8 cellular contexts compared by ENCODE assay signal in the genomic region with DNA sequence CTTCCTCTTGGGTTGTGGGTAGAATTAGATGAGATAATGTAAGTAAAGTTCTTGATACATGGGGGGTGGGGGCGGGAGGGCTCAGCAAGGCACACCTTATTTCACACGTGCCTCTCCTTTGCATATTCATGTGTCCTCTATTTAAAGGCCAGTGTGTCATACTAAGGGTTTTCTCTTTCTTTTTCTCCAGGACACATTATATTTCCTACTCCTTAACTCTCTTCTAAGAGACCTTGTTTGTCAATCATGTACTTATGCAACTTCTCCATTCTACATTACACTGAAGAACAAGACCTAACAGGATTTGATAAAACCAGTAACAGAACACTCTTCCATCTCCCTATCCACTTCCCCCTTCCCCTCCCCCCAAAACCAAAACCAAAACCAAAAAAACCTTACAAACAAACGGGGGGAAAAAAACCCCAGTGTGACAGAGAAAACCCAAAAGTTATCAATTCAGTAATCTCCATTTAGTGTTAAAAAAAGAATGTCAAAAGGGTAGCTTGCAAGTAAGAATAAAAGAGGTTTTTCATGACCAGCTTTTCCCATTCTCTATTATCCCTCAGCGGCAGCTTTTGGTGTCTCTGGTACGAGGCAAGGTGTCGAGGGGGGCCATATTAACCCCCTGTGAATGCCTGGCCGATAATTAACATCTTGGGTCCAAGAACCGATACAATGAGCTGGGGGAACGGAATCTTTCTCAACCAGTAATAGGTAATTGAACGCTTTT.
A peak's percentile ranks its signal among the peaks of the same experiment; 100 is the strongest.
DNase-seq lines count a peak whose midpoint lies in the region; ATAC-seq and TF ChIP-seq lines count a peak whose summit lies in the region.

No MANE protein-coding gene starts in this region.

- TF ChIP-seq EP300 in transverse colon (IDR thresholded peaks at IDR 0.05; ENCODE audit: low read depth) = no peak

- CTCF ChIA-PET in mammary epithelial cell (lab: Charles Lee; ENCODE audit: low non-redundant PET) = no interaction called here

- ATAC-seq in lower lobe of right lung (peak; percentile 71 to 78), GM18511 (IDR thresholded peaks at IDR 0.05; ENCODE audit: unreplicated experiment) (no peak)

- whole genome bisulfite sequencing in mammary epithelial cell (ENCODE audit: low coverage, missing lambda C conversion rate) = 36% methylated on average over 5 of the region's 10 CpGs
- WGBS in transverse colon (ENCODE audit: low coverage in 1 of 2), 2 donors = 27 to 35% methylated on average over 10 of the region's 10 CpGs

- H3K27me3 ChIP-seq in mammary epithelial cell (ENCODE audit: insufficient read depth, low read length) (no peaks in the 10 kb centered on the region), lower lobe of right lung (ENCODE audit: low read depth) (no peaks in the 10 kb centered on the region), transverse colon (peaks cover 12% of the 10 kb centered on the region)

- H3K27ac ChIP-seq in mammary epithelial cell (ENCODE audit: insufficient read depth, low read depth, low read length) = no peak overlapping the region
- H3K27ac ChIP-seq in lower lobe of right lung = peak overlapping the region; percentile 76
- peak overlapping the region in 3 of 4 donors; percentile 42 to 63 (median 60) for H3K27ac ChIP-seq in transverse colon

- H3K4me2 ChIP-seq in mammary epithelial cell (ENCODE audit: insufficient read depth, low read depth, low read length) = peak overlapping the region; percentile 100

- no peaks in the 10 kb centered on the region for H3K79me2 ChIP-seq in mammary epithelial cell (ENCODE audit: insufficient read depth, low read length)

- H3K4me3 ChIP-seq in mammary epithelial cell (replicated peaks in 1 of 3; ENCODE audit: insufficient read depth in 1 of 3, low read depth in 2 of 3, low read length in 3 of 3) (peak overlapping the region; percentile 47 to 65 (median 58)), lower lobe of right lung (peak overlapping the region; percentile 69), transverse colon (peak overlapping the region in 3 of 4 donors; percentile 38 to 62 (median 48))

- H3K9me3 ChIP-seq in mammary epithelial cell (replicated peaks; ENCODE audit: insufficient read depth, low read length) (no peaks in the 10 kb centered on the region), lower lobe of right lung (no peaks in the 10 kb centered on the region), transverse colon (no peaks in the 10 kb centered on the region)

- H2AFZ ChIP-seq in mammary epithelial cell (ENCODE audit: low read depth, low read length) = peak overlapping the region; percentile 97

- H3K4me1 ChIP-seq in mammary epithelial cell (ENCODE audit: insufficient read depth, low read length) (peaks cover 14% of the 10 kb centered on the region), lower lobe of right lung (peaks cover 16% of the 10 kb centered on the region), transverse colon (peaks cover 0 to 7% (median 0%) of the 10 kb centered on the region in 4 donors)

- BruUV-seq in mammary epithelial cell (replicated peaks; lab: Mats Ljungman, UMichigan) = no TSS peak

- H4K20me1 ChIP-seq in mammary epithelial cell (ENCODE audit: insufficient read depth, low read length) = no peaks in the 10 kb centered on the region

- intact Hi-C loops in mammary epithelial cell (cut with micrococcal nuclease) (loop anchor here (2.0 to 5.0 kb wide), 2 partner anchors 78 to 277 kb away; no protein-coding TSS in a partner anchor), lower lobe of right lung (cut with DNase I) (loop anchor here (10.0 kb wide), 1 partner anchor 194 kb away; a partner anchor contains a TSS), transverse colon (cut with DNase I; ENCODE audit: low total_unique reads) (no loop called here)

- dilution Hi-C loops in mammary epithelial cell (cut with HindIII; ENCODE audit: low sequenced_read_pairs) = no loop called here

- H3K36me3 ChIP-seq in mammary epithelial cell (ENCODE audit: insufficient read depth, low read length) = no peaks in the 10 kb centered on the region
- H3K36me3 ChIP-seq in lower lobe of right lung = no peaks in the 10 kb centered on the region
- H3K36me3 ChIP-seq in transverse colon = no peaks in the 10 kb centered on the region

- TF ChIP-seq POLR2A in transverse colon (IDR thresholded peaks at IDR 0.05) = no peak

- peak overlapping the region; percentile 5 for H3K9ac ChIP-seq in mammary epithelial cell (ENCODE audit: insufficient read depth, low read length)

- in situ Hi-C loops in mammary epithelial cell (cut with MboI; ENCODE audit: low sequenced_read_pairs in 2 of 2) (loop anchor here (25.0 kb wide), 2 partner anchors 367 to 542 kb away; no protein-coding TSS in a partner anchor), transverse colon (cut with MboI; ENCODE audit: low pct_ligation_motif_present in 1 of 4, low pct_unique_long_range_greater_than_20kb in 1 of 4, low sequenced_read_pairs in 3 of 4) (loop anchor here in 3 of 4 donors (25.0 kb wide), 2 partner anchors 367 to 542 kb away; no protein-coding TSS in a partner anchor)

- TF ChIP-seq CTCF in GM20000 (IDR thresholded peaks at IDR 0.05; ENCODE audit: extremely low read depth, missing control alignments) = no peak
- no peak for TF ChIP-seq CTCF in mammary epithelial cell (conservative IDR thresholded peaks at IDR 0.05 in 1 of 2, IDR thresholded peaks at IDR 0.05 in 1 of 2; ENCODE audit: extremely low read depth in 1 of 2, insufficient read depth in 1 of 2, low read depth in 1 of 2, low read length in 2 of 2)
- TF ChIP-seq CTCF in lower lobe of right lung (IDR thresholded peaks at IDR 0.05) = no peak
- no peak for TF ChIP-seq CTCF in transverse colon (IDR thresholded peaks at IDR 0.05)

- peak; percentile 26 for DNase-seq in GM20000 (ENCODE audit: low spot score)
- DNase-seq in NCI-H146 treated with DMSO at 0.1 percent for 48 hours (lab: John Stamatoyannopoulos, UW; ENCODE audit: unreplicated experiment) = peak; percentile 65
- DNase-seq in mammary epithelial cell = peak; percentile 60
- no peak for DNase-seq in lower lobe of right lung
- DNase-seq in transverse colon = no peak
- DNase-seq in activated CD4-positive, CD25-positive, alpha-beta regulatory T cell treated with anti-CD3 and anti-CD28 coated beads, Interleukin-2, amount 50 U/mL, for 72 hours = no peak
- no peak for DNase-seq in NCI-H345 (lab: John Stamatoyannopoulos, UW)

Comparison
In these comparisons a context has a peak if more than half of its experiments do, and no peak if none do; other contexts are left out.
1. DNase-seq: peak in GM20000 (single experiment), NCI-H146 treated with DMSO at 0.1 percent for 48 hours (single experiment) and mammary epithelial cell (single experiment); none in lower lobe of right lung (single experiment), transverse colon (single experiment), activated CD4-positive, CD25-positive, alpha-beta regulatory T cell treated with anti-CD3 and anti-CD28 coated beads, Interleukin-2, amount 50 U/mL, for 72 hours (single experiment) and NCI-H345 (single experiment).
2. Peak in every context shown above with its lines, with median percentiles within 50 percentile points of each other: H3K4me3 ChIP-seq.